In genomic region chr3:195112361-195112791, GRCh38 we compare ENCODE assay signal across 1 cellular context.
A peak's percentile ranks its signal among the peaks of the same experiment; 100 is the strongest.
TF ChIP-seq lines count a peak whose summit lies in the region.

No MANE protein-coding gene starts in this region.

TF ChIP-seq in HepG2, 621 proteins besides CTCF, POLR2A, EP300 and RAD21:
- 0 out of 2 replicates have a peak, but pooled peaks have one; percentile 9 for TF ChIP-seq ZNF687 (CRISPR knock-in tag; IDR thresholded peaks at IDR 0.05)
- peak; percentile 74 for TF ChIP-seq MNT (IDR thresholded peaks at IDR 0.05)
- TF ChIP-seq ZNF280B (CRISPR knock-in tag; IDR thresholded peaks at IDR 0.05; ENCODE audit: borderline replicate concordance): peak; percentile 63; the same call in 1 of the 2 replicates
- no peak for TF ChIP-seq ZFP41 (CRISPR knock-in tag; IDR thresholded peaks at IDR 0.05; ENCODE audit: borderline replicate concordance)
